10 cellular contexts compared by ENCODE assay signal in genomic region chr11:128603752-128604472, GRCh38. TPM values are rescaled to one million over a fixed set of nuclear protein-coding genes. Genes with fewer than 3 reads are reported as not detected.
DNase-seq lines count a peak whose midpoint lies in the region; ATAC-seq, FAIRE-seq and TF ChIP-seq lines count a peak whose summit lies in the region.
"Had no signal": no experiment of that assay in that cellular context is flagged by ENCODE, and none has a peak within 500 bp of the region (broad histone marks: within the 10 kb centered on the region; RNA-seq: fewer than 3 reads in every experiment).

No MANE protein-coding gene starts in this region.

- no peak overlapping the region for H3K27ac ChIP-seq in mammary epithelial cell (ENCODE audit: insufficient read depth, low read depth, low read length)

- peak; percentile 50 for ATAC-seq in HG03139 (IDR thresholded peaks at IDR 0.05; ENCODE audit: unreplicated experiment)
- ATAC-seq in esophagus mucosa, result no peak

- H3K4me3 ChIP-seq in BE2C (ENCODE audit: low read depth, low read length), result no peak overlapping the region
- no peak overlapping the region for H3K4me3 ChIP-seq in mammary epithelial cell (replicated peaks in 1 of 3; ENCODE audit: insufficient read depth in 1 of 3, low read depth in 2 of 3, low read length in 3 of 3)

- H3K36me3 ChIP-seq in BE2C (no peaks in the 10 kb centered on the region), mammary epithelial cell (ENCODE audit: insufficient read depth, low read length) (no peaks in the 10 kb centered on the region)

- no peak for TF ChIP-seq POLR2A in GM12891 (IDR thresholded peaks at IDR 0.05; ENCODE audit: low read depth, low read length)

- DNase-seq in BE2C (no peak), GM12891 (ENCODE audit: insufficient read length, low spot score) (no peak), mammary epithelial cell (no peak), GM19240 (ENCODE audit: insufficient read length, low spot score) (no peak), kidney tubule cell (ENCODE audit: low spot score) (no peak), SIG-M5 (lab: John Stamatoyannopoulos, UW) (no peak)
- DNase-seq: aorta had no signal

- H3K27me3 ChIP-seq in BE2C (no peaks in the 10 kb centered on the region), mammary epithelial cell (ENCODE audit: insufficient read depth, low read length) (peaks cover 3% of the 10 kb centered on the region)

- no peaks in the 10 kb centered on the region for H4K20me1 ChIP-seq in mammary epithelial cell (ENCODE audit: insufficient read depth, low read length)

- TF ChIP-seq CTCF in BE2C (IDR thresholded peaks at IDR 0.05; ENCODE audit: low read depth, low read length) (peak; percentile 20), mammary epithelial cell (conservative IDR thresholded peaks at IDR 0.05 in 1 of 2, IDR thresholded peaks at IDR 0.05 in 1 of 2; ENCODE audit: extremely low read depth in 1 of 2, insufficient read depth in 1 of 2, low read depth in 1 of 2, low read length in 2 of 2) (no peak)

- peak; percentile 9 for FAIRE-seq in GM12891 (lab: Jason Lieb, UNC)
- FAIRE-seq: TTC549 had no signal

- H3K4me1 ChIP-seq in BE2C, result no peaks in the 10 kb centered on the region
- no peaks in the 10 kb centered on the region for H3K4me1 ChIP-seq in mammary epithelial cell (ENCODE audit: insufficient read depth, low read length)

- H3K79me2 ChIP-seq in mammary epithelial cell (ENCODE audit: insufficient read depth, low read length), result no peaks in the 10 kb centered on the region

- BruUV-seq in mammary epithelial cell (replicated peaks; lab: Mats Ljungman, UMichigan), result no TSS peak

- WGBS in mammary epithelial cell (ENCODE audit: low coverage, missing lambda C conversion rate), result 46% methylated on average over 5 of the region's 5 CpGs

- CTCF ChIA-PET in mammary epithelial cell (lab: Charles Lee; ENCODE audit: low non-redundant PET), result no interaction called here

- dilution Hi-C loops in mammary epithelial cell (cut with HindIII; ENCODE audit: low sequenced_read_pairs), result no loop called here

- H3K4me2 ChIP-seq in mammary epithelial cell (ENCODE audit: insufficient read depth, low read depth, low read length), result no peak overlapping the region

- no peak overlapping the region for H3K9ac ChIP-seq in mammary epithelial cell (ENCODE audit: insufficient read depth, low read length)

- intact Hi-C loops in mammary epithelial cell (cut with micrococcal nuclease), result no loop called here

- H3K9me3 ChIP-seq in BE2C (no peaks in the 10 kb centered on the region), mammary epithelial cell (replicated peaks; ENCODE audit: insufficient read depth, low read length) (no peaks in the 10 kb centered on the region)

- in situ Hi-C loops in mammary epithelial cell (cut with MboI; ENCODE audit: low sequenced_read_pairs in 2 of 2), result loop anchor here in 1 of 2 donors (25.0 kb wide), 1 partner anchor 92 kb away; no protein-coding TSS in a partner anchor

- H2AFZ ChIP-seq in mammary epithelial cell (ENCODE audit: low read depth, low read length), result peak overlapping the region; percentile 35

TF ChIP-seq in GM12891, 5 proteins besides CTCF, POLR2A, EP300 and RAD21:
- TF ChIP-seq POLR2AphosphoS5 (IDR thresholded peaks at IDR 0.05; ENCODE audit: low read depth, low read length) (no peak), PAX5 (IDR thresholded peaks at IDR 0.05; ENCODE audit: insufficient read depth, low read length, severe bottlenecking) (no peak), SPI1 (IDR thresholded peaks at IDR 0.05; ENCODE audit: low read depth, low read length) (no peak), POU2F2 (IDR thresholded peaks at IDR 0.05; ENCODE audit: low read depth, low read length) (no peak), TAF1 (IDR thresholded peaks at IDR 0.05; ENCODE audit: low read depth, low read length) (no peak)

RNA-seq across cellular contexts. Expression of gene ETS1, which starts 16.6 kb away (rescaled TPM):
- polyA plus RNA-seq in BE2C (2012; ENCODE audit: insufficient read depth, insufficient read length, low read depth), result 23.4 TPM
- polyA plus RNA-seq in GM12891 (2012; ENCODE audit: low read depth, missing spikeins), result 59.5 TPM
- total RNA-seq in mammary epithelial cell (100 to 1,000 TPM in 1 of 2 donors, 10 to 100 TPM in 1; 53.0 to 115 TPM), esophagus mucosa (7.8 TPM)
- polyA plus RNA-seq in mammary epithelial cell, result 40.7 TPM
- polyA minus RNA-seq in mammary epithelial cell, result 71.6 TPM
